12 cellular contexts compared by ENCODE assay signal in the genomic region with DNA sequence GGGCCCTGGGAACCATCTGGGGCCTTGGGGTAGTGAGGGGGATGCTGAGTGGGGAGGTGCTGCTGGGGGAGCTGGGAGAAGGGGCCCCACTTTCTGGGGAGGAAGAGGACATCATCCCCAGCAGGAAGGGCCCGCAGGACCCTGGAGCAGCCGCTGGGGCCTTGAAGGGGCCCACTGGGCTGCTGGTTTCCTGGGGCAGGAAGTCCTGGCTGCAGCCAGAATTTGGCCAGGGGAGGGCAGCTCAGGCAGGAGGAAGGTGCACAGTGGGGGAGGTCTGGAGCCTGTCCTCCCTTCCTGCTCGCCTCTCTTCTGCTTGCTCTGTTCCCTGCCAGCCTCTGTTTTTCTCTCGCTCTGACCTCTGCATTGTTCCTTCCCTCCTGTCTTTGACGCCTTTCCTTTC. TPM values are rescaled to one million over a fixed set of nuclear protein-coding genes. Genes with fewer than 3 reads are reported as not detected.
DNase-seq lines count a peak whose midpoint lies in the region; ATAC-seq and TF ChIP-seq lines count a peak whose summit lies in the region.
"Had no signal": no experiment of that assay in that cellular context is flagged by ENCODE, and none has a peak within 500 bp of the region (broad histone marks: within the 10 kb centered on the region; RNA-seq: fewer than 3 reads in every experiment).

No MANE protein-coding gene starts in this region.

- ATAC-seq in psoas muscle (no peak), HG03432 (IDR thresholded peaks at IDR 0.05; ENCODE audit: unreplicated experiment) (no peak)

- peaks cover 5% of the 10 kb centered on the region for H3K9me3 Mint-ChIP-seq in glutamatergic neuron (ENCODE audit: unreplicated experiment)

- TF ChIP-seq CTCF in glutamatergic neuron (IDR thresholded peaks at IDR 0.05; ENCODE audit: partially characterized antibody, unreplicated experiment) (no peak), psoas muscle (IDR thresholded peaks at IDR 0.05) (no peak)

- H3K27me3 ChIP-seq in psoas muscle (ENCODE audit: insufficient read depth in 3 of 3, low read length in 2 of 3) = no peaks in the 10 kb centered on the region

- peak overlapping the region; percentile 2 for H3K4me3 Mint-ChIP-seq in glutamatergic neuron (ENCODE audit: unreplicated experiment)

- H3K36me3 Mint-ChIP-seq in glutamatergic neuron (ENCODE audit: unreplicated experiment) = no peaks in the 10 kb centered on the region

- H3K27me3 Mint-ChIP-seq in glutamatergic neuron (ENCODE audit: unreplicated experiment) = peaks cover 12% of the 10 kb centered on the region

- no peaks in the 10 kb centered on the region for H3K9me3 ChIP-seq in psoas muscle

- H3K27ac Mint-ChIP-seq in glutamatergic neuron (ENCODE audit: unreplicated experiment) = peak overlapping the region; percentile 44

- no peaks in the 10 kb centered on the region for H3K36me3 ChIP-seq in psoas muscle (ENCODE audit: insufficient read depth in 1 of 2, low read depth in 1 of 2)

- intact Hi-C loops in psoas muscle (cut with DNase I) = no loop called here

- peak; percentile 53 for DNase-seq in HT1080 (ENCODE audit: low read depth)
- peak; percentile 64 for DNase-seq in SKM-1 (lab: John Stamatoyannopoulos, UW; ENCODE audit: unreplicated experiment)
- DNase-seq in glutamatergic neuron = no peak
- no peak for DNase-seq in psoas muscle
- no peak for DNase-seq in epidermal melanocyte (ENCODE audit: insufficient read length, low spot score)
- DNase-seq in NCI-H1105 (lab: John Stamatoyannopoulos, UW) = no peak
- no peak for DNase-seq in activated T-cell treated with anti-CD3 and anti-CD28 coated beads for 4 hours
- DNase-seq: amygdala, erythroblast had no signal

- peaks cover 40% of the 10 kb centered on the region for H3K4me1 Mint-ChIP-seq in glutamatergic neuron (ENCODE audit: low read depth, unreplicated experiment)

- no peak overlapping the region for H3K4me3 ChIP-seq in psoas muscle

- H3K4me1 ChIP-seq in psoas muscle = peaks cover 80% of the 10 kb centered on the region

- peak overlapping the region; percentile 61 for H3K27ac ChIP-seq in psoas muscle
- H3K27ac ChIP-seq: parathyroid adenoma had no signal

- WGBS in psoas muscle, 3 donors = 64 to 82% (median 68%) methylated on average over 4 to 5 of the region's 5 CpGs

RNA-seq across cellular contexts. Expression of a gene that starts 23.8 kb away (rescaled TPM):
- total RNA-seq in HT1080 (2014; rRNA removed; shearing (Covaris generic)) = 1.9 and 2.0 TPM in 2 replicates
- 2.7 and 3.0 TPM in 2 replicates for polyA plus RNA-seq in HT1080 (2015; cell fraction: cytosol; rRNA removed)
- polyA plus RNA-seq in HT1080 (2015; cell fraction: nucleus; rRNA removed) = 5.7 and 9.7 TPM in 2 replicates
- 0.32 TPM for total RNA-seq in glutamatergic neuron (ENCODE audit: unreplicated experiment)
- total RNA-seq in psoas muscle = 10 to 100 TPM in 1 of 4 donors, 1 to 10 TPM in 3; 2.4 to 13.9 (median 5.0) TPM
- 1 to 10 TPM in 1 of 3 donors, under 1 TPM in 2; 0.82 to 2.3 (median 0.93) TPM for polyA plus RNA-seq in psoas muscle

RNA-seq across cellular contexts. Expression of a gene that starts 51.5 kb away (rescaled TPM):
- total RNA-seq in HT1080 (2014; rRNA removed; shearing (Covaris generic)) = not detected in 2 replicates
- polyA plus RNA-seq in HT1080 (2015; cell fraction: cytosol; rRNA removed) = not detected in 2 replicates
- polyA plus RNA-seq in HT1080 (2015; cell fraction: nucleus; rRNA removed) = not detected in 2 replicates
- total RNA-seq in glutamatergic neuron (ENCODE audit: unreplicated experiment) (not detected), psoas muscle (not detected)
- polyA plus RNA-seq in psoas muscle = under 1 TPM in 2 of 3 donors, not detected in 1; 0.05 to 0.07 TPM
- total RNA-seq: NCI-H460 had no signal

Comparison
In these comparisons a context has a peak if more than half of its experiments do, and no peak if none do; other contexts are left out.
1. DNase-seq: peak in HT1080 (single experiment) and SKM-1 (single experiment); none in glutamatergic neuron (single experiment), psoas muscle (0 of 2), epidermal melanocyte (single experiment), NCI-H1105 (single experiment) and activated T-cell treated with anti-CD3 and anti-CD28 coated beads for 4 hours (single experiment).